Comparison of ENCODE assay signal across 16 cellular contexts in genomic region chr12:131112016-131112415, GRCh38.
A peak's percentile ranks its signal among the peaks of the same experiment; 100 is the strongest.
DNase-seq lines count a peak whose midpoint lies in the region; ATAC-seq and TF ChIP-seq lines count a peak whose summit lies in the region.
"Had no signal": no experiment of that assay in that cellular context is flagged by ENCODE, and none has a peak within 500 bp of the region (broad histone marks: within the 10 kb centered on the region; RNA-seq: fewer than 3 reads in every experiment).

No MANE protein-coding gene starts in this region.

- POLR2A ChIA-PET in activated CD4-positive, alpha-beta T cell treated with anti-CD3 and anti-CD28 coated beads for 36 hours (lab: Charles Lee), result interaction anchor here (1.0 kb wide), 1 partner anchor 19 kb away, joined by 4 read pairs; no protein-coding TSS in a partner anchor
- POLR2A ChIA-PET in activated CD4-positive, alpha-beta T cell treated with anti-CD3 and anti-CD28 coated beads, Interleukin-2, amount 10 ng/mL, durations not matched to agents 7 days and 5 days (lab: Charles Lee), result no interaction called here
- POLR2A ChIA-PET in CD8-positive, alpha-beta T cell (lab: Charles Lee), result no interaction called here

- H3K4me3 Mint-ChIP-seq in activated CD4-positive, alpha-beta T cell treated with anti-CD3 and anti-CD28 coated beads for 36 hours, result no peak overlapping the region
- H3K4me3 Mint-ChIP-seq in activated CD4-positive, alpha-beta T cell treated with anti-CD3 and anti-CD28 coated beads, Interleukin-2, amount 10 ng/mL, durations not matched to agents 7 days and 5 days, result no peak overlapping the region
- H3K4me3 Mint-ChIP-seq in brain, result no peak overlapping the region
- no peak overlapping the region for H3K4me3 Mint-ChIP-seq in stimulated activated naive CD8-positive, alpha-beta T cell treated with anti-CD3 and anti-CD28 coated beads, Interleukin-15, amount 100 ng/mL, for 72 hours
- no peak overlapping the region for H3K4me3 Mint-ChIP-seq in CD8-positive, alpha-beta T cell
- H3K4me3 Mint-ChIP-seq: activated naive CD4-positive, alpha-beta T cell treated with anti-CD3 and anti-CD28 coated beads for 36 hours; GM23338; memory B cell had no signal

- peak; percentile 48 for DNase-seq in activated CD4-positive, alpha-beta T cell treated with anti-CD3 and anti-CD28 coated beads for 36 hours
- DNase-seq in activated CD4-positive, alpha-beta T cell treated with anti-CD3 and anti-CD28 coated beads, Interleukin-2, amount 10 ng/mL, durations not matched to agents 7 days and 5 days, result no peak
- DNase-seq in stimulated activated naive CD8-positive, alpha-beta T cell treated with anti-CD3 and anti-CD28 coated beads, Interleukin-15, amount 100 ng/mL, for 72 hours, result no peak
- no peak for DNase-seq in central memory CD4-positive, alpha-beta T cell
- DNase-seq in CD8-positive, alpha-beta T cell, result no peak
- no peak for DNase-seq in activated naive CD4-positive, alpha-beta T cell treated with anti-CD3 and anti-CD28 coated beads, Interleukin-2, amount 50 U/mL, for 16 hours
- DNase-seq: activated naive CD4-positive, alpha-beta T cell treated with anti-CD3 and anti-CD28 coated beads for 36 hours; Calu3; NCI-H1694 treated with DMSO at 0.1 percent for 48 hours; nucleus accumbens; small intestine; T-helper 1 cell had no signal

- H3K27ac ChIP-seq in CD8-positive, alpha-beta T cell (ENCODE audit: low read depth, low read length), result no peak overlapping the region

- TF ChIP-seq CTCF in brain (conservative IDR thresholded peaks at IDR 0.05), result no peak
- no peak for TF ChIP-seq CTCF in CD8-positive, alpha-beta T cell (IDR thresholded peaks at IDR 0.05)

- no peaks in the 10 kb centered on the region for H3K9me3 ChIP-seq in CD8-positive, alpha-beta T cell (ENCODE audit: low read length)

- H3K36me3 Mint-ChIP-seq in activated CD4-positive, alpha-beta T cell treated with anti-CD3 and anti-CD28 coated beads for 36 hours (ENCODE audit: low read depth), result no peaks in the 10 kb centered on the region
- no peaks in the 10 kb centered on the region for H3K36me3 Mint-ChIP-seq in activated CD4-positive, alpha-beta T cell treated with anti-CD3 and anti-CD28 coated beads, Interleukin-2, amount 10 ng/mL, durations not matched to agents 7 days and 5 days (ENCODE audit: low read depth)
- no peaks in the 10 kb centered on the region for H3K36me3 Mint-ChIP-seq in brain
- no peaks in the 10 kb centered on the region for H3K36me3 Mint-ChIP-seq in CD8-positive, alpha-beta T cell
- H3K36me3 Mint-ChIP-seq: memory B cell had no signal

- H3K36me3 ChIP-seq in CD8-positive, alpha-beta T cell (ENCODE audit: insufficient read depth, low read length), result no peaks in the 10 kb centered on the region

- no peaks in the 10 kb centered on the region for H3K27me3 ChIP-seq in CD8-positive, alpha-beta T cell (ENCODE audit: insufficient read depth, low read length)

- CTCF ChIA-PET in activated CD4-positive, alpha-beta T cell treated with anti-CD3 and anti-CD28 coated beads for 36 hours (lab: Charles Lee), result interaction anchor here (1.1 to 1.5 kb wide), 2 partner anchors 8 to 344 kb away, joined by 3 to 5 read pairs; no protein-coding TSS in a partner anchor
- CTCF ChIA-PET in activated CD4-positive, alpha-beta T cell treated with anti-CD3 and anti-CD28 coated beads, Interleukin-2, amount 10 ng/mL, durations not matched to agents 7 days and 5 days (lab: Charles Lee), result interaction anchor here (1.1 to 1.5 kb wide), 3 partner anchors 10 to 20 kb away, joined by 3 to 6 read pairs (median 3); no protein-coding TSS in a partner anchor
- CTCF ChIA-PET in CD8-positive, alpha-beta T cell (lab: Charles Lee), result interaction anchor here (0.7 to 1.7 kb wide), 3 partner anchors 9 to 21 kb away, joined by 3 to 8 read pairs (median 3); no protein-coding TSS in a partner anchor

- intact Hi-C loops in activated CD4-positive, alpha-beta T cell treated with anti-CD3 and anti-CD28 coated beads for 36 hours (cut with DNase I, micrococcal nuclease), result no loop called here
- intact Hi-C loops in CD8-positive, alpha-beta T cell (cut with DNase I, micrococcal nuclease), result no loop called here

- H3K27me3 Mint-ChIP-seq in activated CD4-positive, alpha-beta T cell treated with anti-CD3 and anti-CD28 coated beads for 36 hours, result peaks cover 8% of the 10 kb centered on the region
- peaks cover 2% of the 10 kb centered on the region for H3K27me3 Mint-ChIP-seq in activated CD4-positive, alpha-beta T cell treated with anti-CD3 and anti-CD28 coated beads, Interleukin-2, amount 10 ng/mL, durations not matched to agents 7 days and 5 days
- H3K27me3 Mint-ChIP-seq in brain, result peaks cover 5% of the 10 kb centered on the region
- H3K27me3 Mint-ChIP-seq in stimulated activated naive CD8-positive, alpha-beta T cell treated with anti-CD3 and anti-CD28 coated beads, Interleukin-15, amount 100 ng/mL, for 72 hours, result peaks cover 7% of the 10 kb centered on the region
- peaks cover 2% of the 10 kb centered on the region for H3K27me3 Mint-ChIP-seq in CD8-positive, alpha-beta T cell (ENCODE audit: low read depth)

- H3K4me3 ChIP-seq in CD8-positive, alpha-beta T cell (ENCODE audit: low read depth, low read length), result no peak overlapping the region
- H3K4me3 ChIP-seq: GM23338 had no signal

- peaks cover 6% of the 10 kb centered on the region for H3K9me3 Mint-ChIP-seq in activated CD4-positive, alpha-beta T cell treated with anti-CD3 and anti-CD28 coated beads for 36 hours (ENCODE audit: low read depth)
- H3K9me3 Mint-ChIP-seq in activated CD4-positive, alpha-beta T cell treated with anti-CD3 and anti-CD28 coated beads, Interleukin-2, amount 10 ng/mL, durations not matched to agents 7 days and 5 days, result peaks cover 4% of the 10 kb centered on the region
- peaks cover 0 to 9% (median 2%) of the 10 kb centered on the region in 5 experiments for H3K9me3 Mint-ChIP-seq in brain
- H3K9me3 Mint-ChIP-seq in stimulated activated naive CD8-positive, alpha-beta T cell treated with anti-CD3 and anti-CD28 coated beads, Interleukin-15, amount 100 ng/mL, for 72 hours, result peaks cover 10 to 11% of the 10 kb centered on the region in 2 donors
- peaks cover 6% of the 10 kb centered on the region for H3K9me3 Mint-ChIP-seq in CD8-positive, alpha-beta T cell
- H3K9me3 Mint-ChIP-seq: GM23338 had no signal

- peaks cover 17% of the 10 kb centered on the region for H3K4me1 Mint-ChIP-seq in activated CD4-positive, alpha-beta T cell treated with anti-CD3 and anti-CD28 coated beads for 36 hours
- no peaks in the 10 kb centered on the region for H3K4me1 Mint-ChIP-seq in activated CD4-positive, alpha-beta T cell treated with anti-CD3 and anti-CD28 coated beads, Interleukin-2, amount 10 ng/mL, durations not matched to agents 7 days and 5 days
- H3K4me1 Mint-ChIP-seq in brain, result peaks cover 56% of the 10 kb centered on the region
- H3K4me1 Mint-ChIP-seq in stimulated activated naive CD8-positive, alpha-beta T cell treated with anti-CD3 and anti-CD28 coated beads, Interleukin-15, amount 100 ng/mL, for 72 hours, result peaks cover 5% of the 10 kb centered on the region
- no peaks in the 10 kb centered on the region for H3K4me1 Mint-ChIP-seq in CD8-positive, alpha-beta T cell (ENCODE audit: low read depth)

- ATAC-seq in activated CD4-positive, alpha-beta T cell treated with anti-CD3 and anti-CD28 coated beads for 36 hours, result peak; percentile 87
- peak; percentile 77 for ATAC-seq in HG03432 (IDR thresholded peaks at IDR 0.05; ENCODE audit: unreplicated experiment)
- ATAC-seq in stimulated activated naive CD8-positive, alpha-beta T cell treated with anti-CD3 and anti-CD28 coated beads, Interleukin-15, amount 100 ng/mL, for 72 hours, result peak; percentile 54
- ATAC-seq in CD8-positive, alpha-beta T cell, result no peak
- ATAC-seq: GM23338 had no signal

- peak overlapping the region; percentile 38 for H3K27ac Mint-ChIP-seq in activated CD4-positive, alpha-beta T cell treated with anti-CD3 and anti-CD28 coated beads for 36 hours
- no peak overlapping the region for H3K27ac Mint-ChIP-seq in activated CD4-positive, alpha-beta T cell treated with anti-CD3 and anti-CD28 coated beads, Interleukin-2, amount 10 ng/mL, durations not matched to agents 7 days and 5 days
- peak overlapping the region in 4 of 5 experiments; percentile 5 to 62 (median 34) for H3K27ac Mint-ChIP-seq in brain
- no peak overlapping the region for H3K27ac Mint-ChIP-seq in stimulated activated naive CD8-positive, alpha-beta T cell treated with anti-CD3 and anti-CD28 coated beads, Interleukin-15, amount 100 ng/mL, for 72 hours
- H3K27ac Mint-ChIP-seq in CD8-positive, alpha-beta T cell, result no peak overlapping the region
- H3K27ac Mint-ChIP-seq: activated naive CD4-positive, alpha-beta T cell treated with anti-CD3 and anti-CD28 coated beads for 36 hours; memory B cell had no signal

- no peaks in the 10 kb centered on the region for H3K4me1 ChIP-seq in CD8-positive, alpha-beta T cell (ENCODE audit: insufficient read depth, low read length)

Comparison
In these comparisons a context has a peak if more than half of its experiments do, and no peak if none do; other contexts are left out.
1. H3K27ac Mint-ChIP-seq: peak in activated CD4-positive, alpha-beta T cell treated with anti-CD3 and anti-CD28 coated beads for 36 hours (single experiment) and brain (4 of 5); none in activated CD4-positive, alpha-beta T cell treated with anti-CD3 and anti-CD28 coated beads, Interleukin-2, amount 10 ng/mL, durations not matched to agents 7 days and 5 days (single experiment), stimulated activated naive CD8-positive, alpha-beta T cell treated with anti-CD3 and anti-CD28 coated beads, Interleukin-15, amount 100 ng/mL, for 72 hours (0 of 2) and CD8-positive, alpha-beta T cell (single experiment).